In the genomic region with DNA sequence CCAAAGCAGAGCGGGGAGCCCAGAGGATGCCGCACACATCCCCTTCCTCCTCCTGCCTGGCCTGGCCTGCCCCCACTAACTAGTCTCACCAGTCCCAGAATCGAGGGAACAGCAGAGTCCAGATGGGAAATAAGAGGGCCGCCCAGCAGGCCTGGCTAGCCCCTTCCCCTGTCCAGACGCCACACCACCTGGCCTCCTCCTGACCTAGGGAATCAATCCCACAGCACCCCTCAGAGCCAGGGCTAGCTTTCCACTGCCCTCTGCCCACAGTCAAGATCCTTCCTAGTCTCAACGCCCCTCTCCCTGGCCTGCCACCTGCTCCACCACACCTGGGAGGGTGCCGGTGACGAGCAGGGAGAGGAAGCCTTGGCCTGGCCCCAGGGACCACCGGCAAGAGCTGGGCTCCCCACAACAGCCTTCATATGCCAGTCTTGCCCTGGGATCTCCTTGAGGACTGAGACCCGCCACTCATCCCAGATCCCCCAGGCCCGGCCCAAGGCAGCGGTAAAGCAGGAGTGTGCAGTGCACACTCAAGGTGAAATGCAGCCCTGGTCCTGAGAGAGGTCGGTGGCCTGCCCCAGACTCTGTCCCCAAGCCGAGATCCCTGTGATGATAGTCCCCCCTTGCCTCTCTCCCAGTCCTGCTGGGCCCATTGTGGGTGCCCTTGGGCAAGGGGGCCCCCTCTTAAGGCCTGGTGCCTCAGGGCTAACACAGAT, we compare ENCODE assay signal across 1 cellular context.
TF ChIP-seq lines count a peak whose summit lies in the region.

No MANE protein-coding gene starts in this region.

TF ChIP-seq in WTC11, 78 proteins besides CTCF, POLR2A, EP300 and RAD21 (continued from another document):
- TF ChIP-seq, protein P1, sequence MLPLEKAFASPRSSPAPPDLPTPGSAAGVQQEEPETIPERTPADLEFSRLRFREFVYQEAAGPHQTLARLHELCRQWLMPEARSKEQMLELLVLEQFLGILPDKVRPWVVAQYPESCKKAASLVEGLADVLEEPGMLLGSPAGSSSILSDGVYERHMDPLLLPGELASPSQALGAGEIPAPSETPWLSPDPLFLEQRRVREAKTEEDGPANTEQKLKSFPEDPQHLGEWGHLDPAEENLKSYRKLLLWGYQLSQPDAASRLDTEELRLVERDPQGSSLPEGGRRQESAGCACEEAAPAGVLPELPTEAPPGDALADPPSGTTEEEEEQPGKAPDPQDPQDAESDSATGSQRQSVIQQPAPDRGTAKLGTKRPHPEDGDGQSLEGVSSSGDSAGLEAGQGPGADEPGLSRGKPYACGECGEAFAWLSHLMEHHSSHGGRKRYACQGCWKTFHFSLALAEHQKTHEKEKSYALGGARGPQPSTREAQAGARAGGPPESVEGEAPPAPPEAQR (CRISPR knock-in tag; IDR thresholded peaks at IDR 0.05): no peak
- no peak for TF ChIP-seq ATF1 (CRISPR knock-in tag; IDR thresholded peaks at IDR 0.05)
- TF ChIP-seq CREM (CRISPR knock-in tag; IDR thresholded peaks at IDR 0.05): no peak
- no peak for TF ChIP-seq MYBL2 (CRISPR knock-in tag; IDR thresholded peaks at IDR 0.05)
- TF ChIP-seq ZNF232 (CRISPR knock-in tag; IDR thresholded peaks at IDR 0.05): no peak
- no peak for TF ChIP-seq JAZF1 (CRISPR knock-in tag; IDR thresholded peaks at IDR 0.05)
- TF ChIP-seq, protein P2, sequence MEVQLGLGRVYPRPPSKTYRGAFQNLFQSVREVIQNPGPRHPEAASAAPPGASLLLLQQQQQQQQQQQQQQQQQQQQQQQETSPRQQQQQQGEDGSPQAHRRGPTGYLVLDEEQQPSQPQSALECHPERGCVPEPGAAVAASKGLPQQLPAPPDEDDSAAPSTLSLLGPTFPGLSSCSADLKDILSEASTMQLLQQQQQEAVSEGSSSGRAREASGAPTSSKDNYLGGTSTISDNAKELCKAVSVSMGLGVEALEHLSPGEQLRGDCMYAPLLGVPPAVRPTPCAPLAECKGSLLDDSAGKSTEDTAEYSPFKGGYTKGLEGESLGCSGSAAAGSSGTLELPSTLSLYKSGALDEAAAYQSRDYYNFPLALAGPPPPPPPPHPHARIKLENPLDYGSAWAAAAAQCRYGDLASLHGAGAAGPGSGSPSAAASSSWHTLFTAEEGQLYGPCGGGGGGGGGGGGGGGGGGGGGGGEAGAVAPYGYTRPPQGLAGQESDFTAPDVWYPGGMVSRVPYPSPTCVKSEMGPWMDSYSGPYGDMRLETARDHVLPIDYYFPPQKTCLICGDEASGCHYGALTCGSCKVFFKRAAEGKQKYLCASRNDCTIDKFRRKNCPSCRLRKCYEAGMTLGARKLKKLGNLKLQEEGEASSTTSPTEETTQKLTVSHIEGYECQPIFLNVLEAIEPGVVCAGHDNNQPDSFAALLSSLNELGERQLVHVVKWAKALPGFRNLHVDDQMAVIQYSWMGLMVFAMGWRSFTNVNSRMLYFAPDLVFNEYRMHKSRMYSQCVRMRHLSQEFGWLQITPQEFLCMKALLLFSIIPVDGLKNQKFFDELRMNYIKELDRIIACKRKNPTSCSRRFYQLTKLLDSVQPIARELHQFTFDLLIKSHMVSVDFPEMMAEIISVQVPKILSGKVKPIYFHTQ (CRISPR knock-in tag; IDR thresholded peaks at IDR 0.05): no peak
- no peak for TF ChIP-seq TP53 (CRISPR knock-in tag; IDR thresholded peaks at IDR 0.05)
- no peak for TF ChIP-seq NFYB (CRISPR knock-in tag; conservative IDR thresholded peaks at IDR 0.05; ENCODE audit: low read depth)
- TF ChIP-seq MXD4 (CRISPR knock-in tag; IDR thresholded peaks at IDR 0.05; ENCODE audit: borderline replicate concordance): no peak
- TF ChIP-seq GRHL2 (CRISPR knock-in tag; IDR thresholded peaks at IDR 0.05; ENCODE audit: insufficient replicate concordance, severe bottlenecking): no peak
- TF ChIP-seq, protein P3, sequence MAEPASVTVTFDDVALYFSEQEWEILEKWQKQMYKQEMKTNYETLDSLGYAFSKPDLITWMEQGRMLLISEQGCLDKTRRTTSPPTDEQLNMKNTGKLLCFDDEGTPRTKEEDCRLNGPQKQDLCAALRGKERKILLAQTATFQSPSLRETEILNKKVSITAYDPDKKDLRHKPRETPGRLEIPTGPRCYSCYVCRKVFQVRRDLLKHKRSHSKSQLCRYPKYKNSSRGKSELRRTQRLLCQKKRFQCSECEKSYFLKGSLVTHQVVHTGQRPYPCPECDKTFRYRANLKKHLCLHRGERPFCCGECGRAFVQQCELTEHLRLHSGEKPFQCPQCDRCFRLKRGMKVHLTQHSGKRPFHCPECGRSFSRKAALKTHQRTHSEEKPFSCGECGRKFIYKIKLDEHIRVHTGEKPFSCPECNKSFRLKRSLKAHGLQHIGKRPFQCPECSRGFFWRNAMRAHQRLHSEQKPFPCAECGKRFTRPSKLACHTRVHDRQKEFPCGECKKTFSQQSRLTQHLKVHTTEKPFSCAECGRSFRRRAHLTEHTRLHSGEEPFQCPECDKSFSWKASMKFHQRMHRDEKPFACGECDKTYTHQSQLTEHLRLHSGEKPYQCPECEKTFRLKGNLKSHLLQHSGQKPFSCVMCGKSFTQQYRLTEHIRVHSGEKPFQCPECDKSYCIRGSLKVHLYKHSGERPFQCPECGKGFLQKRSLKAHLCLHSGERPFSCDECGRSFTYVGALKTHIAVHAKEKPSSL (CRISPR knock-in tag; conservative IDR thresholded peaks at IDR 0.05): no peak
- no peak for TF ChIP-seq JUN (CRISPR knock-in tag; IDR thresholded peaks at IDR 0.05)
- TF ChIP-seq, protein P4, sequence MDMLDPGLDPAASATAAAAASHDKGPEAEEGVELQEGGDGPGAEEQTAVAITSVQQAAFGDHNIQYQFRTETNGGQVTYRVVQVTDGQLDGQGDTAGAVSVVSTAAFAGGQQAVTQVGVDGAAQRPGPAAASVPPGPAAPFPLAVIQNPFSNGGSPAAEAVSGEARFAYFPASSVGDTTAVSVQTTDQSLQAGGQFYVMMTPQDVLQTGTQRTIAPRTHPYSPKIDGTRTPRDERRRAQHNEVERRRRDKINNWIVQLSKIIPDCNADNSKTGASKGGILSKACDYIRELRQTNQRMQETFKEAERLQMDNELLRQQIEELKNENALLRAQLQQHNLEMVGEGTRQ (CRISPR knock-in tag; IDR thresholded peaks at IDR 0.05): no peak
- TF ChIP-seq, protein P5, sequence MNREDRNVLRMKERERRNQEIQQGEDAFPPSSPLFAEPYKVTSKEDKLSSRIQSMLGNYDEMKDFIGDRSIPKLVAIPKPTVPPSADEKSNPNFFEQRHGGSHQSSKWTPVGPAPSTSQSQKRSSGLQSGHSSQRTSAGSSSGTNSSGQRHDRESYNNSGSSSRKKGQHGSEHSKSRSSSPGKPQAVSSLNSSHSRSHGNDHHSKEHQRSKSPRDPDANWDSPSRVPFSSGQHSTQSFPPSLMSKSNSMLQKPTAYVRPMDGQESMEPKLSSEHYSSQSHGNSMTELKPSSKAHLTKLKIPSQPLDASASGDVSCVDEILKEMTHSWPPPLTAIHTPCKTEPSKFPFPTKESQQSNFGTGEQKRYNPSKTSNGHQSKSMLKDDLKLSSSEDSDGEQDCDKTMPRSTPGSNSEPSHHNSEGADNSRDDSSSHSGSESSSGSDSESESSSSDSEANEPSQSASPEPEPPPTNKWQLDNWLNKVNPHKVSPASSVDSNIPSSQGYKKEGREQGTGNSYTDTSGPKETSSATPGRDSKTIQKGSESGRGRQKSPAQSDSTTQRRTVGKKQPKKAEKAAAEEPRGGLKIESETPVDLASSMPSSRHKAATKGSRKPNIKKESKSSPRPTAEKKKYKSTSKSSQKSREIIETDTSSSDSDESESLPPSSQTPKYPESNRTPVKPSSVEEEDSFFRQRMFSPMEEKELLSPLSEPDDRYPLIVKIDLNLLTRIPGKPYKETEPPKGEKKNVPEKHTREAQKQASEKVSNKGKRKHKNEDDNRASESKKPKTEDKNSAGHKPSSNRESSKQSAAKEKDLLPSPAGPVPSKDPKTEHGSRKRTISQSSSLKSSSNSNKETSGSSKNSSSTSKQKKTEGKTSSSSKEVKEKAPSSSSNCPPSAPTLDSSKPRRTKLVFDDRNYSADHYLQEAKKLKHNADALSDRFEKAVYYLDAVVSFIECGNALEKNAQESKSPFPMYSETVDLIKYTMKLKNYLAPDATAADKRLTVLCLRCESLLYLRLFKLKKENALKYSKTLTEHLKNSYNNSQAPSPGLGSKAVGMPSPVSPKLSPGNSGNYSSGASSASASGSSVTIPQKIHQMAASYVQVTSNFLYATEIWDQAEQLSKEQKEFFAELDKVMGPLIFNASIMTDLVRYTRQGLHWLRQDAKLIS (CRISPR knock-in tag; IDR thresholded peaks at IDR 0.05; ENCODE audit: borderline replicate concordance): no peak
- TF ChIP-seq NFATC4 (CRISPR knock-in tag; IDR thresholded peaks at IDR 0.05): no peak
- TF ChIP-seq, protein P6, sequence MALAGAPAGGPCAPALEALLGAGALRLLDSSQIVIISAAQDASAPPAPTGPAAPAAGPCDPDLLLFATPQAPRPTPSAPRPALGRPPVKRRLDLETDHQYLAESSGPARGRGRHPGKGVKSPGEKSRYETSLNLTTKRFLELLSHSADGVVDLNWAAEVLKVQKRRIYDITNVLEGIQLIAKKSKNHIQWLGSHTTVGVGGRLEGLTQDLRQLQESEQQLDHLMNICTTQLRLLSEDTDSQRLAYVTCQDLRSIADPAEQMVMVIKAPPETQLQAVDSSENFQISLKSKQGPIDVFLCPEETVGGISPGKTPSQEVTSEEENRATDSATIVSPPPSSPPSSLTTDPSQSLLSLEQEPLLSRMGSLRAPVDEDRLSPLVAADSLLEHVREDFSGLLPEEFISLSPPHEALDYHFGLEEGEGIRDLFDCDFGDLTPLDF (CRISPR knock-in tag; IDR thresholded peaks at IDR 0.05): no peak
